ENCODE assay signal across 9 cellular contexts in the genomic region with DNA sequence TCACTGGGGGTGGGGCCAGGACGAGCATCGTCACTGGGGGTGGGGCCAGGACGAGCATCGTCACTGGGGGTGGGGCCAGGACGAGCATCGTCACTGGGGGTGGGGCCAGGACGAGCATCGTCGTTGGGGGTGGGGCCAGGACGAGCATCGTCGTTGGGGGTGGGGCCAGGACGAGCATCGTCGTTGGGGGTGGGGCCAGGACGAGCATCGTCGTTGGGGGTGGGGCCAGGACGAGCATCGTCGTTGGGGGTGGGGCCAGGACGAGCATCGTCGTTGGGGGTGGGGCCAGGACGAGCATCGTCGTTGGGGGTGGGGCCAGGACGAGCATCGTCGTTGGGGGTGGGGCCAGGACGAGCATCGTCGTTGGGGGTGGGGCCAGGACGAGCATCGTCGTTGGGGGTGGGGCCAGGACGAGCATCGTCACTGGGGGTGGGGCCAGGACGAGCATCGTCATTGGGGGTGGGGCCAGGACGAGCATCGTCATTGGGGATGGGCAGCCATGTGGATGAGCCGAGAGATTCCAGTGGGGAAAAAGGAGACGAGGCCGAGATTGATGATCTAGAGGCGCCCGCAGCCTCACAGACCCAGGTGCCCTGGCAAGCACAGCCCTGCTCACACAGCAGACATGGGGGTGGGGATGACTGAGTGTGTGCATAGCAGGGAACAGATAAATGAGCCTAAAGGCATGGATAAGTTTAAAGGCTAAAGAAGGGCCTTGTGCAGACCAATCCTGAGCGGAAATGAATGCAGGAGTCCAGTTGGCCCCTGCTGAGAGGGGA. TPM values are rescaled to one million over a fixed set of nuclear protein-coding genes. Genes with fewer than 3 reads are reported as not detected.
DNase-seq lines count a peak whose midpoint lies in the region; ATAC-seq and TF ChIP-seq lines count a peak whose summit lies in the region.
"Not testable (repeated sequence)": the region's sequence is repeated elsewhere in the genome, so short reads cannot be mapped to it uniquely, and the experiment has no call there.
"Had no signal": no experiment of that assay in that cellular context is flagged by ENCODE, and none has a peak within 500 bp of the region (broad histone marks: within the 10 kb centered on the region; RNA-seq: fewer than 3 reads in every experiment).

No MANE protein-coding gene starts in this region.

- BruUV-seq in PC-3 (replicated peaks; lab: Mats Ljungman, UMichigan), result not testable (repeated sequence)

- H3K4me1 ChIP-seq in DOHH2 (ENCODE audit: control insufficient read depth, low read length) (peaks cover 42% of the 10 kb centered on the region), PC-3 (ENCODE audit: insufficient read depth, low read length) (peaks cover 13% of the 10 kb centered on the region; the same call in 1 of the 2 replicates)
- not testable (repeated sequence) for H3K4me1 ChIP-seq in breast epithelium; osteoblast (ENCODE audit: insufficient read depth, low read length); uterus

- peak overlapping the region; percentile 68 for H3K4me3 Mint-ChIP-seq in activated CD4-positive, alpha-beta memory T cell treated with anti-CD3 and anti-CD28 coated beads, Interleukin-2, amount 10 ng/mL, durations not matched to agents 7 days and 5 days

- peak overlapping the region; percentile 69 for H2AFZ ChIP-seq in PC-3 (ENCODE audit: low read length)
- H2AFZ ChIP-seq in osteoblast (ENCODE audit: low read length), result peak overlapping the region; percentile 80

- POLR2A ChIA-PET in PC-3 (lab: Charles Lee; ENCODE audit: unreplicated experiment), result not testable (repeated sequence)
- POLR2A ChIA-PET in activated CD4-positive, alpha-beta memory T cell treated with anti-CD3 and anti-CD28 coated beads, Interleukin-2, amount 10 ng/mL, durations not matched to agents 7 days and 5 days (lab: Charles Lee), result interaction anchor here (1.2 kb wide), 1 partner anchor 12 kb away, joined by 3 read pairs; no protein-coding TSS in a partner anchor

- not testable (repeated sequence) for H3K79me2 ChIP-seq in DOHH2 (ENCODE audit: control insufficient read depth, low read length); PC-3 (ENCODE audit: low read length); osteoblast (ENCODE audit: insufficient read depth, low read length)

- H3K27me3 ChIP-seq in DOHH2 (ENCODE audit: control insufficient read depth, low read length); PC-3 (ENCODE audit: low read length); breast epithelium: not testable (repeated sequence)
- H3K27me3 ChIP-seq in osteoblast (ENCODE audit: insufficient read depth, low read length) (peaks cover 15% of the 10 kb centered on the region), uterus (peaks cover 0 to 15% of the 10 kb centered on the region in 2 donors)

- DNase-seq in HuH-7.5 (ENCODE audit: low spot score) (peak; percentile 32), PC-3 (peak; percentile 22), breast epithelium (ENCODE audit: low spot score in 2 of 2) (peak in 1 of 2 donors; percentile 66), head of caudate nucleus (peak; percentile 49 to 91 (median 77)), osteoblast (ENCODE audit: insufficient read length, low spot score, missing footprints) (peak; percentile 86), uterus (peak; percentile 54 to 63)
- DNase-seq in activated CD4-positive, alpha-beta memory T cell treated with anti-CD3 and anti-CD28 coated beads, Interleukin-2, amount 10 ng/mL, durations not matched to agents 7 days and 5 days, result peak; percentile 70

- H3K9ac ChIP-seq in PC-3 (ENCODE audit: low read length), result peak overlapping the region; percentile 41; the same call in 1 of the 2 replicates

- peak overlapping the region; percentile 63 for H3K4me2 ChIP-seq in DOHH2 (ENCODE audit: low read length)
- H3K4me2 ChIP-seq in PC-3 (ENCODE audit: low read length), result peak overlapping the region; percentile 31; the same call in 1 of the 2 replicates
- peak overlapping the region; percentile 42 for H3K4me2 ChIP-seq in osteoblast (ENCODE audit: insufficient read depth, low read length)

- H3K27ac Mint-ChIP-seq in activated CD4-positive, alpha-beta memory T cell treated with anti-CD3 and anti-CD28 coated beads, Interleukin-2, amount 10 ng/mL, durations not matched to agents 7 days and 5 days, result peak overlapping the region; percentile 82

- TF ChIP-seq CTCF in DOHH2 (IDR thresholded peaks at IDR 0.05; ENCODE audit: low read depth, low read length, poor library complexity, severe bottlenecking); PC-3 (conservative IDR thresholded peaks at IDR 0.05; ENCODE audit: low read depth, low read length); breast epithelium (IDR thresholded peaks at IDR 0.05); osteoblast (IDR thresholded peaks at IDR 0.05; ENCODE audit: extremely low read depth, low read depth, low read length); uterus (IDR thresholded peaks at IDR 0.05): not testable (repeated sequence)

- not testable (repeated sequence) for H3K9me3 ChIP-seq in DOHH2 (ENCODE audit: control insufficient read depth, insufficient read depth, low read length); PC-3 (ENCODE audit: low read length); breast epithelium; osteoblast (ENCODE audit: low read depth, low read length); uterus

- peak; percentile 8; the same call in 1 of the 2 replicates for ATAC-seq in PC-3

- H3K27me3 Mint-ChIP-seq in activated CD4-positive, alpha-beta memory T cell treated with anti-CD3 and anti-CD28 coated beads, Interleukin-2, amount 10 ng/mL, durations not matched to agents 7 days and 5 days, result peaks cover 25% of the 10 kb centered on the region

- not testable (repeated sequence) for H4K20me1 ChIP-seq in DOHH2 (ENCODE audit: control insufficient read depth, insufficient read depth, low read depth, low read length); PC-3 (ENCODE audit: low read length); osteoblast (ENCODE audit: insufficient read depth, low read length)

- not testable (repeated sequence) for H3K9me2 ChIP-seq in DOHH2 (replicated peaks; ENCODE audit: control insufficient read depth, low read length); PC-3 (replicated peaks; ENCODE audit: low read length)

- H3K4me3 ChIP-seq in DOHH2 (ENCODE audit: low read length) (peak overlapping the region; percentile 61), breast epithelium (peak overlapping the region in 2 of 3 donors; percentile 51 to 62), osteoblast (ENCODE audit: insufficient read depth, low read length) (peak overlapping the region; percentile 31)
- not testable (repeated sequence) for H3K4me3 ChIP-seq in PC-3 (ENCODE audit: low read length); uterus

- H3K27ac ChIP-seq in DOHH2 (ENCODE audit: low read depth, low read length), result peak overlapping the region; percentile 48
- H3K27ac ChIP-seq in PC-3 (ENCODE audit: low read length), result peak overlapping the region; percentile 47
- peak overlapping the region; percentile 76 to 85 for H3K27ac ChIP-seq in breast epithelium
- peak overlapping the region; percentile 51 for H3K27ac ChIP-seq in osteoblast (ENCODE audit: low read depth, low read length)
- H3K27ac ChIP-seq in uterus, result peak overlapping the region in 1 of 2 donors; percentile 67

- H3K36me3 Mint-ChIP-seq in activated CD4-positive, alpha-beta memory T cell treated with anti-CD3 and anti-CD28 coated beads, Interleukin-2, amount 10 ng/mL, durations not matched to agents 7 days and 5 days (ENCODE audit: low read depth), result not testable (repeated sequence)

- not testable (repeated sequence) for TF ChIP-seq POLR2A in breast epithelium (IDR thresholded peaks at IDR 0.05); uterus (IDR thresholded peaks at IDR 0.05)

- intact Hi-C loops in PC-3 (cut with micrococcal nuclease); breast epithelium (cut with DNase I; ENCODE audit: low total_unique reads); head of caudate nucleus (cut with DNase I); uterus (cut with DNase I; ENCODE audit: low total_unique reads): not testable (repeated sequence)

- CTCF ChIA-PET in PC-3 (lab: Charles Lee), result not testable (repeated sequence)
- CTCF ChIA-PET in activated CD4-positive, alpha-beta memory T cell treated with anti-CD3 and anti-CD28 coated beads, Interleukin-2, amount 10 ng/mL, durations not matched to agents 7 days and 5 days (lab: Charles Lee), result interaction anchor here (1.1 to 1.4 kb wide), 3 partner anchors 12 to 378 kb away, joined by 3 to 5 read pairs (median 3); no protein-coding TSS in a partner anchor

- peaks cover 49% of the 10 kb centered on the region for H3K4me1 Mint-ChIP-seq in activated CD4-positive, alpha-beta memory T cell treated with anti-CD3 and anti-CD28 coated beads, Interleukin-2, amount 10 ng/mL, durations not matched to agents 7 days and 5 days

- not testable (repeated sequence) for H3K36me3 ChIP-seq in DOHH2 (ENCODE audit: control insufficient read depth, low read length); PC-3 (ENCODE audit: low read depth, low read length); breast epithelium; osteoblast (ENCODE audit: insufficient read depth, low read length); uterus

- H3F3A ChIP-seq in DOHH2 (ENCODE audit: control insufficient read depth, insufficient read depth), result peaks cover 18% of the 10 kb centered on the region
- not testable (repeated sequence) for H3F3A ChIP-seq in PC-3 (ENCODE audit: low read length, unreplicated experiment)

- not testable (repeated sequence) for H3K9me3 Mint-ChIP-seq in activated CD4-positive, alpha-beta memory T cell treated with anti-CD3 and anti-CD28 coated beads, Interleukin-2, amount 10 ng/mL, durations not matched to agents 7 days and 5 days

RNA-seq across cellular contexts. Expression of gene OR2V2, which starts 13.6 kb away (rescaled TPM):
- total RNA-seq in PC-3 (2014; rRNA removed) (not detected in 2 replicates), breast epithelium (not detected), osteoblast (not detected in 2 replicates), uterus (not detected)
- total RNA-seq in activated CD4-positive, alpha-beta memory T cell treated with anti-CD3 and anti-CD28 coated beads, Interleukin-2, amount 10 ng/mL, durations not matched to agents 7 days and 5 days, result not detected
- total RNA-seq: liver had no signal

RNA-seq across cellular contexts. Expression of gene OR2V1, which starts 30.0 kb away (rescaled TPM):
- not detected in 2 replicates for total RNA-seq in PC-3 (2014; rRNA removed)
- total RNA-seq in activated CD4-positive, alpha-beta memory T cell treated with anti-CD3 and anti-CD28 coated beads, Interleukin-2, amount 10 ng/mL, durations not matched to agents 7 days and 5 days, result not detected
- not detected for total RNA-seq in breast epithelium
- total RNA-seq in osteoblast, result not detected in 2 replicates
- not detected for total RNA-seq in uterus
- total RNA-seq: liver had no signal

RNA-seq across cellular contexts. Expression of gene TRIM7, which starts 44.1 kb away (rescaled TPM):
- total RNA-seq in PC-3 (2014; rRNA removed) (28.1 and 44.1 TPM in 2 replicates), breast epithelium (1 to 10 TPM in 2 of 3 donors, under 1 TPM in 1; 0.29 to 5.4 (median 5.2) TPM), osteoblast (0.29 and 0.72 TPM in 2 replicates), uterus (1 to 10 TPM; 1.2 to 7.7 (median 1.6) TPM)
- 1 to 10 TPM; 1.9 to 2.0 TPM for total RNA-seq in activated CD4-positive, alpha-beta memory T cell treated with anti-CD3 and anti-CD28 coated beads, Interleukin-2, amount 10 ng/mL, durations not matched to agents 7 days and 5 days
